In genomic region chr13:20825476-20825875, GRCh38 we compare ENCODE assay signal across 15 cellular contexts. TPM values are rescaled to one million over a fixed set of nuclear protein-coding genes. Genes with fewer than 3 reads are reported as not detected.
A peak's percentile ranks its signal among the peaks of the same experiment; 100 is the strongest.
DNase-seq lines count a peak whose midpoint lies in the region; ATAC-seq and TF ChIP-seq lines count a peak whose summit lies in the region.
"Had no signal": no experiment of that assay in that cellular context is flagged by ENCODE, and none has a peak within 500 bp of the region (broad histone marks: within the 10 kb centered on the region; RNA-seq: fewer than 3 reads in every experiment).

No MANE protein-coding gene starts in this region.

- ATAC-seq in psoas muscle (peak; percentile 62 to 73 (median 64)), GM19035 (IDR thresholded peaks at IDR 0.05; ENCODE audit: unreplicated experiment) (no peak), HG03378 (IDR thresholded peaks at IDR 0.05; ENCODE audit: unreplicated experiment) (no peak)

- peak overlapping the region; percentile 59 for H3K4me3 ChIP-seq in psoas muscle

- intact Hi-C loops in psoas muscle (cut with DNase I): loop anchor here (5.0 kb wide), 2 partner anchors 113 to 328 kb away; no protein-coding TSS in a partner anchor

- H3K36me3 ChIP-seq in psoas muscle (ENCODE audit: insufficient read depth in 1 of 2, low read depth in 1 of 2): peaks cover 0 to 3% of the 10 kb centered on the region in 2 donors

- no peaks in the 10 kb centered on the region for H3K9me3 ChIP-seq in psoas muscle

- TF ChIP-seq CTCF in psoas muscle (IDR thresholded peaks at IDR 0.05): no peak

- peak; percentile 36 for DNase-seq in DMS 273 (lab: John Stamatoyannopoulos, UW; ENCODE audit: unreplicated experiment)
- DNase-seq in DMS 273 treated with DMSO at 0.1 percent for 48 hours (lab: John Stamatoyannopoulos, UW): no peak
- DNase-seq in NCI-H1694 (lab: John Stamatoyannopoulos, UW): peak; percentile 12
- DNase-seq in dermis microvascular lymphatic vessel endothelial cell (ENCODE audit: low read depth in 2 of 2): peak; percentile 5 to 45
- no peak for DNase-seq in psoas muscle
- no peak for DNase-seq in caudate nucleus (lab: John Stamatoyannopoulos, UW)
- DNase-seq: activated naive CD4-positive, alpha-beta T cell treated with anti-CD3 and anti-CD28 coated beads, Interleukin-2, amount 10 ng/mL, durations not matched to agents 7 days and 5 days; COR-L47; cortex of kidney; islet precursor cell; Kasumi-1; naive B cell had no signal

- no peaks in the 10 kb centered on the region for H3K27me3 ChIP-seq in psoas muscle (ENCODE audit: insufficient read depth in 3 of 3, low read length in 2 of 3)

- 19 to 22% (median 20%) methylated on average over 3 of the region's 3 CpGs for WGBS in psoas muscle, 3 donors

- peaks cover 23% of the 10 kb centered on the region for H3K4me1 ChIP-seq in psoas muscle

- peak overlapping the region; percentile 89 for H3K27ac ChIP-seq in psoas muscle
- H3K27ac ChIP-seq in caudate nucleus (ENCODE audit: low read depth, low read length): no peak overlapping the region
- H3K27ac ChIP-seq: 22Rv1 had no signal

RNA-seq across cellular contexts. Expression of gene EEF1AKMT1, which starts 51.7 kb away (rescaled TPM):
- total RNA-seq in dermis microvascular lymphatic vessel endothelial cell (5.4 and 5.6 TPM in 2 replicates), psoas muscle (1 to 10 TPM; 8.2 to 8.9 (median 8.2) TPM)
- polyA plus RNA-seq in psoas muscle: 1 to 10 TPM; 5.1 to 9.9 (median 7.1) TPM

Comparison
In these comparisons a context has a peak if more than half of its experiments do, and no peak if none do; other contexts are left out.
1. DNase-seq: peak in DMS 273 (single experiment), NCI-H1694 (single experiment) and dermis microvascular lymphatic vessel endothelial cell (2 of 2); none in DMS 273 treated with DMSO at 0.1 percent for 48 hours (single experiment), psoas muscle (0 of 2) and caudate nucleus (0 of 61).
2. ATAC-seq: peak in psoas muscle (4 of 4); none in GM19035 (single experiment) and HG03378 (single experiment).